ENCODE assay signal across 8 cellular contexts in the genomic region with DNA sequence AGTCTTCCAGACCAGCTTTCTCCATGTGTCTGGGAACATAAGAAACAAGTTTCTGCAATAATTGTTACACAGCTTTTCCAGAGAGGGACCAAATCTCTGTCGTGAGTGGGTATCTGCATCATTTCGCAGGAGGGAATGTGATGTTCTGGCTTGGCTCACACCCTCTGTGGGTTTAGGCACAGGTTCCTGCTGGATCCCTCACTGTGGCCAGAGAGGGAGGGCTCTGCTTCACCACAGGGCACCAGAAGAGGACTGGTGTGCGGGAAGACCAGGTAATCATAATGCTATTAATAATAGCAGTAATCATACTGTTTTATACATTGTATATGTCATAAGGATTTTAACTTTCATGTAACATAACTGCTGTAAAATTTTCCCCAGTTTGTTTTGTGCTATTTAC. TPM values are rescaled to one million over a fixed set of nuclear protein-coding genes. Genes with fewer than 3 reads are reported as not detected.
DNase-seq lines count a peak whose midpoint lies in the region; ATAC-seq, FAIRE-seq and TF ChIP-seq lines count a peak whose summit lies in the region.
"Not testable (repeated sequence)": the region's sequence is repeated elsewhere in the genome, so short reads cannot be mapped to it uniquely, and the experiment has no call there.

No MANE protein-coding gene starts in this region.

- intact Hi-C loops in MCF 10A (cut with micrococcal nuclease); left lung (cut with DNase I); sciatic nerve (cut with DNase I): not testable (repeated sequence)

- in situ Hi-C loops in SK-MEL-5 (cut with HindIII; ENCODE audit: low pct_unique_long_range_greater_than_20kb, low sequenced_read_pairs), result not testable (repeated sequence)

- H3K36me3 Mint-ChIP-seq in MCF 10A (ENCODE audit: insufficient read depth, unreplicated experiment), result not testable (repeated sequence)

- not testable (repeated sequence) for H3K4me3 ChIP-seq in A549, left lung

- H3K27me3 Mint-ChIP-seq in MCF 10A (ENCODE audit: insufficient read depth, unreplicated experiment), result not testable (repeated sequence)

- H3K9me3 Mint-ChIP-seq in MCF 10A (ENCODE audit: unreplicated experiment), result not testable (repeated sequence)

- not testable (repeated sequence) for H3K27ac ChIP-seq in A549, left lung

- H3K4me1 ChIP-seq in A549, left lung: not testable (repeated sequence)

- ATAC-seq in A549 (peak; percentile 49 to 62), left lung (peak; percentile 7), sciatic nerve (peak; percentile 25)

- not testable (repeated sequence) for H3K9me3 ChIP-seq in A549
- peaks cover 0 to 17% of the 10 kb centered on the region in 2 donors for H3K9me3 ChIP-seq in left lung

- not testable (repeated sequence) for H3K4me1 Mint-ChIP-seq in MCF 10A (ENCODE audit: insufficient read depth, unreplicated experiment)

- POLR2A ChIA-PET in A549 (lab: Yijun Ruan, JAX); MCF 10A (lab: Yijun Ruan, JAX): not testable (repeated sequence)

- not testable (repeated sequence) for TF ChIP-seq POLR2A in A549 (IDR thresholded peaks at IDR 0.05; ENCODE audit: low read length)

- not testable (repeated sequence) for H3K27ac Mint-ChIP-seq in MCF 10A (ENCODE audit: low read depth, unreplicated experiment)

- not testable (repeated sequence) for TF ChIP-seq EP300 in A549 (IDR thresholded peaks at IDR 0.05)

- H3K36me3 ChIP-seq in left lung, result not testable (repeated sequence)

- CTCF ChIA-PET in A549 (lab: Yijun Ruan, JAX); MCF 10A (lab: Yijun Ruan, JAX): not testable (repeated sequence)

- not testable (repeated sequence) for H3K4me3 Mint-ChIP-seq in MCF 10A (ENCODE audit: unreplicated experiment)

- BruUV-seq in MCF 10A (replicated peaks; lab: Mats Ljungman, UMichigan), result TSS peak; percentile 97

- H3K27me3 ChIP-seq in left lung, result not testable (repeated sequence)

- TF ChIP-seq CTCF in A549 (IDR thresholded peaks at IDR 0.05); MCF 10A (IDR thresholded peaks at IDR 0.05; ENCODE audit: unreplicated experiment); left lung (IDR thresholded peaks at IDR 0.05): not testable (repeated sequence)

- not testable (repeated sequence) for TF ChIP-seq RAD21 in A549 (conservative IDR thresholded peaks at IDR 0.05 in 1 of 2, IDR thresholded peaks at IDR 0.05 in 1 of 2)

- 33% methylated on average over 3 of the region's 3 CpGs for WGBS in A549 (ENCODE audit: missing lambda C conversion rate)

- not testable (repeated sequence) for H3K4me2 ChIP-seq in A549

- peak in 1 of 2 experiments; percentile 16 for DNase-seq in A549 (ENCODE audit: low read depth in 1 of 2, low spot score in 1 of 2)
- peak; percentile 8 for DNase-seq in GM03348 (ENCODE audit: low spot score)
- DNase-seq in HuH-7 (ENCODE audit: low spot score), result peak; percentile 5
- peak; percentile 24 for DNase-seq in SK-MEL-5 (ENCODE audit: low read depth, low spot score)
- peak; percentile 13 for DNase-seq in MCF 10A (ENCODE audit: unreplicated experiment)
- peak; percentile 0 for DNase-seq in germinal center (ENCODE audit: low spot score)
- DNase-seq in left lung, result peak in 1 of 2 donors; percentile 74
- DNase-seq in sciatic nerve (ENCODE audit: low spot score), result peak; percentile 63

- not testable (repeated sequence) for FAIRE-seq in A549 (lab: Jason Lieb, UNC)

RNA-seq across cellular contexts. Expression of a gene that starts 41.3 kb away (rescaled TPM):
- polyA plus RNA-seq in A549 (2011; rRNA removed) (21.3 and 39.1 TPM in 2 replicates), A549 (2017; fragmentation: RNase III; extraction: RNeasy Plus Mini Kit Qiagen cat#74134 plus additional on column Dnase treatment) (9.3 to 10.6 TPM (median 9.9 TPM) in 3 replicates)
- polyA plus RNA-seq in A549 (2012; cell fraction: cytosol; rRNA removed), result 15.2 and 24.2 TPM in 2 replicates
- polyA plus RNA-seq in A549 (2012; cell fraction: nucleus; rRNA removed), result 4.7 and 17.5 TPM in 2 replicates
- 7.2 and 23.8 TPM in 2 replicates for polyA minus RNA-seq in A549 (2011; rRNA and poly(A)+ RNA removed)
- 8.4 and 12.4 TPM in 2 replicates for total RNA-seq in SK-MEL-5 (2014; rRNA removed; shearing (Covaris generic))
- 11.4 and 16.6 TPM in 2 replicates for polyA plus RNA-seq in SK-MEL-5 (2015; cell fraction: cytosol; rRNA removed)
- polyA plus RNA-seq in SK-MEL-5 (2015; cell fraction: nucleus; rRNA removed), result 49.9 and 82.1 TPM in 2 replicates
- total RNA-seq in MCF 10A (2022) (17.4 and 30.5 TPM in 2 replicates), left lung (1 to 10 TPM; 4.4 to 8.7 TPM), sciatic nerve (8.7 TPM)
